In genomic region chr11:76782526-76783293, GRCh38 we compare ENCODE assay signal across 1 cellular context.
A peak's percentile ranks its signal among the peaks of the same experiment; 100 is the strongest.
TF ChIP-seq lines count a peak whose summit lies in the region.

No MANE protein-coding gene starts in this region.

TF ChIP-seq in K562, 482 proteins besides CTCF, POLR2A, EP300 and RAD21 (continued from another document and continues in another):
- no peak for TF ChIP-seq ETV6 (IDR thresholded peaks at IDR 0.05; ENCODE audit: borderline replicate concordance in 1 of 2, low read depth in 2 of 2, low read length in 1 of 2)
- TF ChIP-seq ETV6 (CRISPR knock-in tag; IDR thresholded peaks at IDR 0.05; ENCODE audit: borderline replicate concordance), result no peak
- TF ChIP-seq MLLT1 (IDR thresholded peaks at IDR 0.05), result peak in 1 of 2 experiments; percentile 83; a peak in 2 of 4 replicates
- no peak for TF ChIP-seq BHLHE40 (IDR thresholded peaks at IDR 0.05; ENCODE audit: low read length)
- TF ChIP-seq HMGN3 (IDR thresholded peaks at IDR 0.05; ENCODE audit: borderline replicate concordance, extremely low read depth, insufficient read length, low read depth, low read length), result no peak
- TF ChIP-seq PTBP1 (IDR thresholded peaks at IDR 0.05; ENCODE audit: low read depth, low read length), result no peak
- TF ChIP-seq FOXP1 (CRISPR knock-in tag; IDR thresholded peaks at IDR 0.05), result no peak
- TF ChIP-seq ETS1 (conservative IDR thresholded peaks at IDR 0.05; ENCODE audit: control insufficient read depth, low read depth, low read length), result no peak
- TF ChIP-seq, protein P1, sequence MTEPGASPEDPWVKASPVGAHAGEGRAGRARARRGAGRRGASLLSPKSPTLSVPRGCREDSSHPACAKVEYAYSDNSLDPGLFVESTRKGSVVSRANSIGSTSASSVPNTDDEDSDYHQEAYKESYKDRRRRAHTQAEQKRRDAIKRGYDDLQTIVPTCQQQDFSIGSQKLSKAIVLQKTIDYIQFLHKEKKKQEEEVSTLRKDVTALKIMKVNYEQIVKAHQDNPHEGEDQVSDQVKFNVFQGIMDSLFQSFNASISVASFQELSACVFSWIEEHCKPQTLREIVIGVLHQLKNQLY (CRISPR knock-in tag; conservative IDR thresholded peaks at IDR 0.05), result no peak
- TF ChIP-seq RFX7 (CRISPR knock-in tag; IDR thresholded peaks at IDR 0.05), result no peak
- TF ChIP-seq GTF2E2 (tag; IDR thresholded peaks at IDR 0.05), result no peak
- no peak for TF ChIP-seq ZNF184 (CRISPR knock-in tag; IDR thresholded peaks at IDR 0.05)
- peak; percentile 44 for TF ChIP-seq TAF1 (IDR thresholded peaks at IDR 0.05; ENCODE audit: control insufficient read depth, extremely low read depth, insufficient read depth, low read length, severe bottlenecking)
- TF ChIP-seq TEAD1 (CRISPR knock-in tag; IDR thresholded peaks at IDR 0.05), result 0 out of 4 replicates have a peak, but pooled peaks of 1 of the 2 experiments have one; percentile 13
- no peak for TF ChIP-seq ESRRB (CRISPR knock-in tag; IDR thresholded peaks at IDR 0.05; ENCODE audit: borderline replicate concordance)
- no peak for TF ChIP-seq STAT5B (CRISPR knock-in tag; IDR thresholded peaks at IDR 0.05)
- TF ChIP-seq AFF1 (IDR thresholded peaks at IDR 0.05; ENCODE audit: low read depth in 1 of 2, partially characterized antibody in 2 of 2), result peak in 1 of 2 experiments; percentile 77
- TF ChIP-seq TAF9B (IDR thresholded peaks at IDR 0.05; ENCODE audit: partially characterized antibody), result peak; percentile 62
- peak; percentile 40; the same call in 1 of the 2 replicates for TF ChIP-seq ZBTB40 (IDR thresholded peaks at IDR 0.05)
- no peak for TF ChIP-seq ZBTB40 (CRISPR knock-in tag; IDR thresholded peaks at IDR 0.05)
- no peak; the same call in 1 of the 2 replicates for TF ChIP-seq PYGO2 (tag; IDR thresholded peaks at IDR 0.05)
- TF ChIP-seq TRIM28 (IDR thresholded peaks at IDR 0.05), result no peak
- no peak for TF ChIP-seq USF1 (CRISPR knock-in tag; IDR thresholded peaks at IDR 0.05)
- TF ChIP-seq, protein P2, sequence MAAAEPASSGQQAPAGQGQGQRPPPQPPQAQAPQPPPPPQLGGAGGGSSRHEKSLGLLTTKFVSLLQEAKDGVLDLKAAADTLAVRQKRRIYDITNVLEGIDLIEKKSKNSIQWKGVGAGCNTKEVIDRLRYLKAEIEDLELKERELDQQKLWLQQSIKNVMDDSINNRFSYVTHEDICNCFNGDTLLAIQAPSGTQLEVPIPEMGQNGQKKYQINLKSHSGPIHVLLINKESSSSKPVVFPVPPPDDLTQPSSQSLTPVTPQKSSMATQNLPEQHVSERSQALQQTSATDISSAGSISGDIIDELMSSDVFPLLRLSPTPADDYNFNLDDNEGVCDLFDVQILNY (CRISPR knock-in tag; IDR thresholded peaks at IDR 0.05), result no peak
- TF ChIP-seq, protein P3, sequence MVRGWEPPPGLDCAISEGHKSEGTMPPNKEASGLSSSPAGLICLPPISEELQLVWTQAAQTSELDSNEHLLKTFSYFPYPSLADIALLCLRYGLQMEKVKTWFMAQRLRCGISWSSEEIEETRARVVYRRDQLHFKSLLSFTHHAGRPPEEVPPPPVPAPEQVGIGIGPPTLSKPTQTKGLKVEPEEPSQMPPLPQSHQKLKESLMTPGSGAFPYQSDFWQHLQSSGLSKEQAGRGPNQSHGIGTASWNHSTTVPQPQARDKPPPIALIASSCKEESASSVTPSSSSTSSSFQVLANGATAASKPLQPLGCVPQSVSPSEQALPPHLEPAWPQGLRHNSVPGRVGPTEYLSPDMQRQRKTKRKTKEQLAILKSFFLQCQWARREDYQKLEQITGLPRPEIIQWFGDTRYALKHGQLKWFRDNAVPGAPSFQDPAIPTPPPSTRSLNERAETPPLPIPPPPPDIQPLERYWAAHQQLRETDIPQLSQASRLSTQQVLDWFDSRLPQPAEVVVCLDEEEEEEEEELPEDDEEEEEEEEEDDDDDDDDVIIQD (CRISPR knock-in tag; IDR thresholded peaks at IDR 0.05), result no peak
- TF ChIP-seq IRF2 (CRISPR knock-in tag; IDR thresholded peaks at IDR 0.05), result no peak
- peak; percentile 58; the same call in 1 of the 2 replicates for TF ChIP-seq CREM (IDR thresholded peaks at IDR 0.05; ENCODE audit: low read depth)
- TF ChIP-seq KLF10 (CRISPR knock-in tag; IDR thresholded peaks at IDR 0.05), result no peak
- TF ChIP-seq TFE3 (CRISPR knock-in tag; IDR thresholded peaks at IDR 0.05), result no peak
- TF ChIP-seq TGIF2 (CRISPR knock-in tag; IDR thresholded peaks at IDR 0.05), result no peak
- no peak for TF ChIP-seq NR2F6 (CRISPR knock-in tag; IDR thresholded peaks at IDR 0.05)
- no peak for TF ChIP-seq ZNF217 (CRISPR knock-in tag; IDR thresholded peaks at IDR 0.05)
- TF ChIP-seq CREB5 (CRISPR knock-in tag; IDR thresholded peaks at IDR 0.05), result no peak
- TF ChIP-seq ZFP1 (CRISPR knock-in tag; IDR thresholded peaks at IDR 0.05), result no peak
- TF ChIP-seq KDM5B (IDR thresholded peaks at IDR 0.05; ENCODE audit: insufficient replicate concordance, low read depth, low read length), result peak; percentile 82
